In the genomic region with DNA sequence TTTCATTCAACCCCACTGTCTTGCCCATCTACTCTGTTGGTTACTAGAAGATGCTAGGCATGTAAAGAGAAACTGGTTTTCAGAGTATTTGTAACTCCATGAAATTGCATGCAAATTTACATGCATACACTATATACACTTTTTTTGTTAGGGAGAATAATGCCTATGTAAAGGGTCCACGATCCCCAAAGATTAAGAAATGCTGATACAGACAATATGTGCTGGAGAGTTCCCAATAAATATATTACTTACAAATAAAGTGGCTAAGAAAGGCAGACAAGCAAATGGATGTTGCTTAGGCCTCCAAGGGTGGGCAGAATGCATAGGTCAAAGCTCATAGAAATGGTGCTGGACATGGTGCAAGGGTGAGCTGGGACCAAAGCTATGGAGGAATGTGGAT, we compare ENCODE assay signal across 9 cellular contexts.
"Had no signal": no experiment of that assay in that cellular context is flagged by ENCODE, and none has a peak within 500 bp of the region (broad histone marks: within the 10 kb centered on the region; RNA-seq: fewer than 3 reads in every experiment).

No MANE protein-coding gene starts in this region.

- H3K36me3 ChIP-seq: HAP-1 had no signal

- H3K9me3 ChIP-seq: HAP-1 had no signal

- H3K9ac ChIP-seq: KMS-11 had no signal

- H3K9me3 Mint-ChIP-seq: HFFc6 had no signal

- H3K4me2 ChIP-seq: KMS-11 had no signal

- H3K4me3 Mint-ChIP-seq: HFFc6 had no signal

- FAIRE-seq: H54, HTR-8/SVneo had no signal

- H3K27ac ChIP-seq: KMS-11 had no signal

- H3K27ac Mint-ChIP-seq: HFFc6 had no signal

- ATAC-seq: HCT116 had no signal

- DNase-seq: GOT3, HFFc6, Karpas-422, KBM-7 had no signal

- H3K4me3 ChIP-seq: HAP-1 had no signal
